ENCODE assay signal across 24 cellular contexts in the genomic region with DNA sequence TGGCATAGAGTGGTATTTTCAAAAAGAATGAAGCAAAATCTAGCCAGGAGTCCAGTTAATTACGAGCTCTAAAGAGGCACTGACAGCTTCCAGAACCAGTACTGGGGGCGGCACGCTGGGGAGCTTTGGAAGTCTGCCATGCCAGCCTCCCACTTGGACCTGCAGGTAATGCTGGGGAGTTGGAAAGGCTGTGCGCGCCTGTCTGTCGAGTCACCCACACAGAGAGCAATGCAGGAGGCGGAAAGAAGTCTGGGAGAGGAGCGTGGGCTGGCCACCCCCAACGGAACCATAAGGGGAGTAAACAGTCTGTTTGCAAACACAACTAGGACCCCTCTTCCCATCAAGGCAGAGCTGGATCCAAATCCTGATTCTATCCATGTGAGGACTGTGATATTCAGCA.
"Had no signal": no experiment of that assay in that cellular context is flagged by ENCODE, and none has a peak within 500 bp of the region (broad histone marks: within the 10 kb centered on the region; RNA-seq: fewer than 3 reads in every experiment).

No MANE protein-coding gene starts in this region.

- H3K27me3 ChIP-seq: sigmoid colon, transverse colon had no signal

- DNase-seq: activated CD4-positive, alpha-beta memory T cell treated with anti-CD3 and anti-CD28 coated beads, Interleukin-2, amount 10 ng/mL, durations not matched to agents 7 days and 5 days; activated CD4-positive, alpha-beta T cell treated with anti-CD3 and anti-CD28 coated beads, Interleukin-2, amount 10 ng/mL, durations not matched to agents 24 days and 14 days; activated effector memory CD4-positive, alpha-beta T cell treated with Interleukin-2 at 50 U/mL for 16 hours; activated naive CD4-positive, alpha-beta T cell treated with anti-CD3 and anti-CD28 coated beads for 36 hours; activated naive CD8-positive, alpha-beta T cell treated with anti-CD3 and anti-CD28 coated beads, Interleukin-2, amount 10 ng/mL, durations not matched to agents 7 days and 5 days; activated T-cell treated with anti-CD3 and anti-CD28 coated beads, Interleukin-2, amount 50 U/mL, for 72 hours; amniotic stem cell; central memory CD4-positive, alpha-beta T cell; dermis blood vessel endothelial cell; effector memory CD4-positive, alpha-beta T cell; glutamatergic neuron; hippocampal formation; left colon; mesenchymal stem cell; naive B cell; sigmoid colon; stimulated activated CD4-positive, alpha-beta T cell treated with anti-CD3 and anti-CD28 coated beads, Interleukin-15, amount 100 ng/mL, for 24 hours; stomach; transverse colon had no signal

- H3K27ac ChIP-seq: esophagus muscularis mucosa, sigmoid colon, stomach, suprapubic skin, transverse colon, VCaP had no signal

- H3K4me1 ChIP-seq: esophagus muscularis mucosa, transverse colon had no signal

- ATAC-seq: activated CD4-positive, CD25-positive, alpha-beta regulatory T cell treated with anti-CD3 and anti-CD28 coated beads, Interleukin-2, amount 50 U/mL, for 24 hours; left colon had no signal

- H3K9me3 ChIP-seq: esophagus muscularis mucosa, sigmoid colon, stomach, suprapubic skin, transverse colon had no signal

- H3K4me3 ChIP-seq: esophagus muscularis mucosa, sigmoid colon, smooth muscle cell, stomach, suprapubic skin, transverse colon had no signal

- H3K36me3 ChIP-seq: esophagus muscularis mucosa, sigmoid colon, stomach, suprapubic skin, transverse colon had no signal
